Comparison of ENCODE assay signal across 8 cellular contexts in the genomic region with DNA sequence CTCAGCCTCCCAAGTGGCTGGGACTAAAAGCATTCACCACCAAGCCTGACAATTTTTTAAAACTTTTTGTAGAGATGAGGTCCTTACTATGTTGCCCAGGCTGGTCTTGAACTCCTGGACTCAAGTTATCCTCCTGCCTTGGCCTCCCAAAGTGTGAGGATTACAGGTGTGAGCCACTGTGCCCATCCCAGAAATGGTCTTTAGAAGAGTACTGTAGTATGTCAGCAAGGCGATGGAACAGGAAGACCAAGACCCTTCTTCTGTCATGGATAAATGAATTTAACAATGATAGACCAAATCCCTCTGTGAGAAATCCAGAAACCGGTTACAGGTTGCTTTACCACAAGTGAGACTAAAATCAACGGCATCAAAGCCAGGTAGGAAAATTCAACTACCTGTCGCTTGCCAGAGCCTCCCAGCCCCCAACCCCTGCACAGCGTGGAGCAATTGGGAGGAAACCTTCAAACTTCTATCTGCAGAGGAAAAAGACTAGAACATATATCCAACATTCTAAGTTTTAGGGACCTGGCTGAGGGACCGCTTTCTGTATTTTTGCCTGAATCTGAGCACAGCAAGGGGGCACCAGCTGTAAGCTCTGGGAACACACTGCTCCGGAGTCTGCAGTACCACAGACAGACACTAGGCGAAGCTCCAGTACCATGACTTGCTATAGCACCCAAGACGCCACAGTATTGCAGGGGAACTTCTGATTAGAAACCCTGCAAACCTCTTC. TPM values are rescaled to one million over a fixed set of nuclear protein-coding genes. Genes with fewer than 3 reads are reported as not detected.
DNase-seq lines count a peak whose midpoint lies in the region; ATAC-seq and TF ChIP-seq lines count a peak whose summit lies in the region.

No MANE protein-coding gene starts in this region.

- CTCF ChIA-PET in BJ (lab: Yijun Ruan, JAX) (interaction anchor here (0.6 to 2.4 kb wide), 12 partner anchors 9 to 1391 kb away, joined by 3 to 17 read pairs (median 4); no protein-coding TSS in a partner anchor), activated B cell treated with CpG ODN at 0.5 μM for 24 hours (lab: Charles Lee) (interaction anchor here (0.7 to 4.9 kb wide), 13 partner anchors 8 to 479 kb away, joined by 3 to 34 read pairs (median 5); no protein-coding TSS in a partner anchor)

- TF ChIP-seq CTCF in BJ (IDR thresholded peaks at IDR 0.05; ENCODE audit: insufficient read depth, low read depth, low read length) (peak; percentile 89), activated B cell treated with CpG ODN at 0.5 μM for 24 hours (IDR thresholded peaks at IDR 0.05) (peak; percentile 99), left lung (IDR thresholded peaks at IDR 0.05) (peak; percentile 91 to 92)

- H3K27ac ChIP-seq in left lung = no peak overlapping the region

- ATAC-seq in HG03196 (IDR thresholded peaks at IDR 0.05; ENCODE audit: unreplicated experiment) = peak; percentile 95
- ATAC-seq in activated B cell treated with CpG ODN at 0.5 μM for 24 hours (ENCODE audit: low read depth) = peak; percentile 100
- peak; percentile 100 for ATAC-seq in left lung

- peaks cover 2% of the 10 kb centered on the region for H3K4me1 Mint-ChIP-seq in activated B cell treated with CpG ODN at 0.5 μM for 24 hours

- POLR2A ChIA-PET in BJ (lab: Charles Lee) (no interaction called here), activated B cell treated with CpG ODN at 0.5 μM for 24 hours (lab: Charles Lee) (interaction anchor here (0.5 to 1.1 kb wide), 4 partner anchors 40 to 280 kb away, joined by 3 to 6 read pairs (median 4); no protein-coding TSS in a partner anchor)

- H3K4me3 Mint-ChIP-seq in activated B cell treated with CpG ODN at 0.5 μM for 24 hours = no peak overlapping the region

- H3K27ac Mint-ChIP-seq in activated B cell treated with CpG ODN at 0.5 μM for 24 hours = no peak overlapping the region

- intact Hi-C loops in activated B cell treated with CpG ODN at 0.5 μM for 24 hours (cut with micrococcal nuclease) (loop anchor here (1.0 kb wide), 3 partner anchors 67 to 349 kb away; no protein-coding TSS in a partner anchor), left lung (cut with DNase I) (no loop called here)

- H3K27me3 ChIP-seq in BJ (ENCODE audit: control insufficient read depth, insufficient read depth, low read length) (no peaks in the 10 kb centered on the region; the same call in 1 of the 2 replicates), left lung (peaks cover 0 to 30% of the 10 kb centered on the region in 2 donors)

- H3K4me3 ChIP-seq in BJ (ENCODE audit: low read depth, low read length) (no peak overlapping the region), left lung (no peak overlapping the region)

- H3K27me3 Mint-ChIP-seq in activated B cell treated with CpG ODN at 0.5 μM for 24 hours = peaks cover 45% of the 10 kb centered on the region

- H3K36me3 ChIP-seq in BJ (ENCODE audit: control insufficient read depth, insufficient read depth, low read length) (no peaks in the 10 kb centered on the region), left lung (no peaks in the 10 kb centered on the region)

- no peaks in the 10 kb centered on the region for H3K9me3 Mint-ChIP-seq in activated B cell treated with CpG ODN at 0.5 μM for 24 hours

- H3K36me3 Mint-ChIP-seq in activated B cell treated with CpG ODN at 0.5 μM for 24 hours (ENCODE audit: low read depth) = no peaks in the 10 kb centered on the region

- no peak for DNase-seq in BJ (ENCODE audit: low read depth)
- DNase-seq in GM19238 (ENCODE audit: insufficient read length, low spot score) = peak; percentile 39
- DNase-seq in NCI-H345 (lab: John Stamatoyannopoulos, UW) = peak; percentile 77
- peak; percentile 56 for DNase-seq in activated B cell treated with CpG ODN at 0.5 μM for 24 hours
- peak; percentile 72 for DNase-seq in central memory CD4-positive, alpha-beta T cell
- peak in 1 of 2 donors; percentile 81 for DNase-seq in left lung
- peak; percentile 45 to 64 (median 50) for DNase-seq in stimulated activated CD4-positive, alpha-beta T cell treated with anti-CD3 and anti-CD28 coated beads, TNF-alpha, amount 100 ng/mL, for 1 hour (ENCODE audit: low read depth in 3 of 3, low spot score in 1 of 3)

- H3K4me1 ChIP-seq in left lung = peaks cover 0 to 4% of the 10 kb centered on the region in 2 donors

- peaks cover 0 to 2% of the 10 kb centered on the region in 2 donors for H3K9me3 ChIP-seq in left lung

RNA-seq across cellular contexts. Expression of gene CPSF6, which starts 51.3 kb away (rescaled TPM):
- 33.7 and 37.3 TPM in 2 replicates for polyA plus RNA-seq in BJ (2011; rRNA removed)
- polyA minus RNA-seq in BJ (2011; rRNA and poly(A)+ RNA removed) = 25.1 and 39.6 TPM in 2 replicates
- total RNA-seq in activated B cell treated with CpG ODN at 0.5 μM for 24 hours (95.5 and 104 TPM in 2 replicates), left lung (10 to 100 TPM; 54.8 to 60.1 TPM)

RNA-seq across cellular contexts. Expression of gene LYZ, which starts 57.5 kb away (rescaled TPM):
- polyA plus RNA-seq in BJ (2011; rRNA removed) = not detected in 2 replicates
- not detected in 2 replicates for polyA minus RNA-seq in BJ (2011; rRNA and poly(A)+ RNA removed)
- total RNA-seq in activated B cell treated with CpG ODN at 0.5 μM for 24 hours (4.0 and 5.3 TPM in 2 replicates), left lung (100 to 1,000 TPM; 255 to 394 TPM)

Comparison
In these comparisons a context has a peak if more than half of its experiments do, and no peak if none do; other contexts are left out.
1. RNA of gene LYZ, which starts 57.5 kb away (total RNA-seq): 255 to 394 TPM in left lung; 4.0 to 5.3 TPM in activated B cell treated with CpG ODN at 0.5 μM for 24 hours; every median in the first group is over 10 times any median in the second.
2. Peak in every context shown above with its lines, with median percentiles within 50 percentile points of each other: CTCF ChIP-seq and ATAC-seq.